In genomic region chr2:179888642-179889041, GRCh38 we compare ENCODE assay signal across 12 cellular contexts. TPM values are rescaled to one million over a fixed set of nuclear protein-coding genes. Genes with fewer than 3 reads are reported as not detected.
"Had no signal": no experiment of that assay in that cellular context is flagged by ENCODE, and none has a peak within 500 bp of the region (broad histone marks: within the 10 kb centered on the region; RNA-seq: fewer than 3 reads in every experiment).

No MANE protein-coding gene starts in this region.

RNA-seq across cellular contexts. Expression of gene ZNF385B, which starts 27.2 kb away (rescaled TPM):
- total RNA-seq: activated B cell treated with CpG ODN at 0.5 μM for 24 hours; activated CD4-positive, alpha-beta memory T cell treated with anti-CD3 and anti-CD28 coated beads for 36 hours; activated CD4-positive, alpha-beta memory T cell treated with anti-CD3 and anti-CD28 coated beads, Interleukin-2, amount 10 ng/mL, durations not matched to agents 7 days and 5 days; activated CD4-positive, alpha-beta T cell treated with anti-CD3 and anti-CD28 coated beads for 36 hours; activated CD4-positive, alpha-beta T cell treated with anti-CD3 and anti-CD28 coated beads, Interleukin-2, amount 10 ng/mL, durations not matched to agents 24 days and 14 days; activated CD4-positive, alpha-beta T cell treated with anti-CD3 and anti-CD28 coated beads, Interleukin-2, amount 10 ng/mL, durations not matched to agents 7 days and 5 days; activated CD8-positive, alpha-beta memory T cell treated with anti-CD3 and anti-CD28 coated beads for 36 hours; activated CD8-positive, alpha-beta memory T cell treated with anti-CD3 and anti-CD28 coated beads, Interleukin-2, amount 10 ng/mL, durations not matched to agents 7 days and 5 days; activated CD8-positive, alpha-beta T cell treated with anti-CD3 and anti-CD28 coated beads for 36 hours; activated CD8-positive, alpha-beta T cell treated with anti-CD3 and anti-CD28 coated beads, Interleukin-2, amount 10 ng/mL, durations not matched to agents 7 days and 5 days; T-helper 17 cell; T-helper 2 cell treated with Interferon-gamma antibody and Interleukin-4, amounts not matched to agents 100 ng/mL and 5 ng/mL, for 36 hours had no signal
